10 cellular contexts compared by ENCODE assay signal in genomic region chr3:184177331-184177731, GRCh38. TPM values are rescaled to one million over a fixed set of nuclear protein-coding genes. Genes with fewer than 3 reads are reported as not detected.
DNase-seq lines count a peak whose midpoint lies in the region; ATAC-seq and TF ChIP-seq lines count a peak whose summit lies in the region.
"Had no signal": no experiment of that assay in that cellular context is flagged by ENCODE, and none has a peak within 500 bp of the region (broad histone marks: within the 10 kb centered on the region; RNA-seq: fewer than 3 reads in every experiment).

No MANE protein-coding gene starts in this region.

- H4K20me1 ChIP-seq in OCI-LY7 (ENCODE audit: insufficient read depth, low read length): no peaks in the 10 kb centered on the region

- no peaks in the 10 kb centered on the region for H3K9me3 Mint-ChIP-seq in neural crest cell

- peaks cover 14% of the 10 kb centered on the region for H3K79me2 ChIP-seq in OCI-LY7 (ENCODE audit: insufficient read depth, low read depth, low read length)

- ATAC-seq in HG03378 (IDR thresholded peaks at IDR 0.05; ENCODE audit: unreplicated experiment): no peak
- ATAC-seq in HG03097 (IDR thresholded peaks at IDR 0.05; ENCODE audit: low FRiP score, unreplicated experiment): no peak

- H3K4me1 Mint-ChIP-seq in neural crest cell: peaks cover 34% of the 10 kb centered on the region

- H3K4me2 ChIP-seq in OCI-LY7 (ENCODE audit: low read length): peak overlapping the region; percentile 93; the same call in 1 of the 2 replicates

- no peak overlapping the region for H2AFZ ChIP-seq in OCI-LY7 (ENCODE audit: low read length)

- POLR2A ChIA-PET in OCI-LY7 (lab: Charles Lee) (interaction anchor here (0.6 to 0.9 kb wide), 2 partner anchors 8 to 1498 kb away, joined by 3 to 4 read pairs; partner anchors contain the start of gene ABCF3), GM10248 (lab: Yijun Ruan, JAX) (no interaction called here)

- no TSS peak for BruUV-seq in OCI-LY7 (replicated peaks; lab: Mats Ljungman, UMichigan)

- peaks cover 52% of the 10 kb centered on the region for H3K36me3 ChIP-seq in BE2C
- H3K36me3 ChIP-seq in OCI-LY7 (ENCODE audit: insufficient read depth, low read length): peaks cover 53% of the 10 kb centered on the region

- no peak overlapping the region for H3K27ac ChIP-seq in OCI-LY7 (ENCODE audit: low read depth, low read length, poor library complexity, severe bottlenecking)

- no peaks in the 10 kb centered on the region for H3K27me3 Mint-ChIP-seq in neural crest cell (ENCODE audit: low read depth)

- intact Hi-C loops in OCI-LY7 (cut with micrococcal nuclease; ENCODE audit: unreplicated experiment): no loop called here

- H3K36me3 Mint-ChIP-seq in neural crest cell (ENCODE audit: low read depth): peaks cover 9% of the 10 kb centered on the region

- DNase-seq in BE2C (no peak), OCI-LY7 (ENCODE audit: low spot score) (no peak), epithelial cell of esophagus (ENCODE audit: low read depth) (no peak), neural crest cell (ENCODE audit: low read depth, low spot score) (no peak), GM10248 (ENCODE audit: extremely low spot score) (no peak), NCI-H2171 treated with DMSO at 0.1 percent for 48 hours (lab: John Stamatoyannopoulos, UW) (no peak)
- DNase-seq: cerebellar nuclear complex; stimulated activated CD4-positive, alpha-beta T cell treated with anti-CD3 and anti-CD28 coated beads, Interleukin-12 subunit alpha, Interleukin-12 subunit beta, amount 100 ng/mL, for 4 hours had no signal

- H3K27me3 ChIP-seq in BE2C: no peaks in the 10 kb centered on the region

- TF ChIP-seq CTCF in BE2C (IDR thresholded peaks at IDR 0.05; ENCODE audit: low read depth, low read length) (no peak), OCI-LY7 (conservative IDR thresholded peaks at IDR 0.05; ENCODE audit: low read length) (no peak), epithelial cell of esophagus (IDR thresholded peaks at IDR 0.05; ENCODE audit: insufficient read depth, low read depth, low read length, missing control alignments) (no peak), neural crest cell (conservative IDR thresholded peaks at IDR 0.05) (no peak), GM10248 (IDR thresholded peaks at IDR 0.05; ENCODE audit: control extremely low read depth, extremely low read depth, low read depth, missing control alignments) (no peak)

- H3K9me2 ChIP-seq in OCI-LY7 (ENCODE audit: insufficient read depth, low read length): no peaks in the 10 kb centered on the region

- H3K4me3 ChIP-seq in BE2C (ENCODE audit: low read depth, low read length) (peak overlapping the region; percentile 93), OCI-LY7 (ENCODE audit: low read depth, low read length, poor library complexity, severe bottlenecking) (no peak overlapping the region), epithelial cell of esophagus (ENCODE audit: low read length) (peak overlapping the region; percentile 95)

- H3K27ac Mint-ChIP-seq in neural crest cell (ENCODE audit: unreplicated experiment): peak overlapping the region; percentile 67

- H3K4me1 ChIP-seq in BE2C (peaks cover 7% of the 10 kb centered on the region), OCI-LY7 (ENCODE audit: insufficient read depth, low read length, poor library complexity, severe bottlenecking) (peaks cover 26% of the 10 kb centered on the region)

- CTCF ChIA-PET in OCI-LY7 (lab: Charles Lee; ENCODE audit: unreplicated experiment): no interaction called here
- CTCF ChIA-PET in GM10248 (lab: Yijun Ruan, JAX): interaction anchor here (1.1 to 2.1 kb wide), 3 partner anchors 9 to 51 kb away, joined by 4 to 7 read pairs (median 5); partner anchors contain the start of gene ABCF3

- H3K9me3 ChIP-seq in BE2C (no peaks in the 10 kb centered on the region), OCI-LY7 (ENCODE audit: low read length) (no peaks in the 10 kb centered on the region)

- peak overlapping the region; percentile 98 for H3K4me3 Mint-ChIP-seq in neural crest cell

RNA-seq across cellular contexts. Expression of gene AP2M1, which starts 2.7 kb away (rescaled TPM):
- polyA plus RNA-seq in BE2C (2012; ENCODE audit: insufficient read depth, insufficient read length, low read depth): 1,058 TPM
- total RNA-seq in OCI-LY7 (2014; rRNA removed; shearing (Covaris generic)): 141 and 147 TPM in 2 replicates
- total RNA-seq in OCI-LY7 (2022): 158 and 168 TPM in 2 replicates
- 271 and 289 TPM in 2 replicates for total RNA-seq in neural crest cell

RNA-seq across cellular contexts. Expression of gene ABCF3, which starts 8.7 kb away (rescaled TPM):
- 162 TPM for polyA plus RNA-seq in BE2C (2012; ENCODE audit: insufficient read depth, insufficient read length, low read depth)
- total RNA-seq in OCI-LY7 (2014; rRNA removed; shearing (Covaris generic)): 38.9 and 51.6 TPM in 2 replicates
- total RNA-seq in OCI-LY7 (2022): 59.0 and 67.1 TPM in 2 replicates
- 63.9 and 67.3 TPM in 2 replicates for total RNA-seq in neural crest cell

RNA-seq across cellular contexts. Expression of gene DVL3, which starts 22.2 kb away (rescaled TPM):
- polyA plus RNA-seq in BE2C (2012; ENCODE audit: insufficient read depth, insufficient read length, low read depth): 210 TPM
- 38.5 and 41.3 TPM in 2 replicates for total RNA-seq in OCI-LY7 (2014; rRNA removed; shearing (Covaris generic))
- 65.6 and 70.4 TPM in 2 replicates for total RNA-seq in OCI-LY7 (2022)
- total RNA-seq in neural crest cell: 90.9 and 93.8 TPM in 2 replicates

RNA-seq across cellular contexts. Expression of gene EIF2B5, which starts 42.2 kb away (rescaled TPM):
- polyA plus RNA-seq in BE2C (2012; ENCODE audit: insufficient read depth, insufficient read length, low read depth): 88.5 TPM
- total RNA-seq in OCI-LY7 (2014; rRNA removed; shearing (Covaris generic)): 41.1 and 66.1 TPM in 2 replicates
- 56.7 and 57.4 TPM in 2 replicates for total RNA-seq in OCI-LY7 (2022)
- total RNA-seq in neural crest cell: 54.8 and 57.7 TPM in 2 replicates

RNA-seq across cellular contexts. Expression of gene VWA5B2, which starts 52.1 kb away (rescaled TPM):
- polyA plus RNA-seq in BE2C (2012; ENCODE audit: insufficient read depth, insufficient read length, low read depth): 17.4 TPM
- not detected in 2 replicates for total RNA-seq in OCI-LY7 (2014; rRNA removed; shearing (Covaris generic))
- total RNA-seq in OCI-LY7 (2022): not detected in 2 replicates
- 0.36 and 0.56 TPM in 2 replicates for total RNA-seq in neural crest cell
